In genomic region chr1:52613611-52614373, GRCh38 we compare ENCODE assay signal across 1 cellular context.
TF ChIP-seq lines count a peak whose summit lies in the region.

No MANE protein-coding gene starts in this region.

TF ChIP-seq in K562, 482 proteins besides CTCF, POLR2A, EP300 and RAD21 (continued from another document):
- peak; percentile 61 for TF ChIP-seq ZNF592 (IDR thresholded peaks at IDR 0.05)
- peak; percentile 45; the same call in 1 of the 2 replicates for TF ChIP-seq HDAC2 (IDR thresholded peaks at IDR 0.05)
- peak; percentile 16 for TF ChIP-seq MEIS2 (IDR thresholded peaks at IDR 0.05; ENCODE audit: partially characterized antibody)
- TF ChIP-seq HNRNPLL (IDR thresholded peaks at IDR 0.05; ENCODE audit: low read depth, low read length, poor library complexity, severe bottlenecking) = peak; percentile 37
- 0 out of 2 replicates have a peak, but pooled peaks have one; percentile 18 for TF ChIP-seq ZNF175 (CRISPR knock-in tag; IDR thresholded peaks at IDR 0.05; ENCODE audit: low read depth)
- peak; percentile 17; the same call in 1 of the 2 replicates for TF ChIP-seq EHMT2 (IDR thresholded peaks at IDR 0.05)
- no peak for TF ChIP-seq ZNF830 (CRISPR knock-in tag; IDR thresholded peaks at IDR 0.05)
